8 cellular contexts compared by ENCODE assay signal in the genomic region with DNA sequence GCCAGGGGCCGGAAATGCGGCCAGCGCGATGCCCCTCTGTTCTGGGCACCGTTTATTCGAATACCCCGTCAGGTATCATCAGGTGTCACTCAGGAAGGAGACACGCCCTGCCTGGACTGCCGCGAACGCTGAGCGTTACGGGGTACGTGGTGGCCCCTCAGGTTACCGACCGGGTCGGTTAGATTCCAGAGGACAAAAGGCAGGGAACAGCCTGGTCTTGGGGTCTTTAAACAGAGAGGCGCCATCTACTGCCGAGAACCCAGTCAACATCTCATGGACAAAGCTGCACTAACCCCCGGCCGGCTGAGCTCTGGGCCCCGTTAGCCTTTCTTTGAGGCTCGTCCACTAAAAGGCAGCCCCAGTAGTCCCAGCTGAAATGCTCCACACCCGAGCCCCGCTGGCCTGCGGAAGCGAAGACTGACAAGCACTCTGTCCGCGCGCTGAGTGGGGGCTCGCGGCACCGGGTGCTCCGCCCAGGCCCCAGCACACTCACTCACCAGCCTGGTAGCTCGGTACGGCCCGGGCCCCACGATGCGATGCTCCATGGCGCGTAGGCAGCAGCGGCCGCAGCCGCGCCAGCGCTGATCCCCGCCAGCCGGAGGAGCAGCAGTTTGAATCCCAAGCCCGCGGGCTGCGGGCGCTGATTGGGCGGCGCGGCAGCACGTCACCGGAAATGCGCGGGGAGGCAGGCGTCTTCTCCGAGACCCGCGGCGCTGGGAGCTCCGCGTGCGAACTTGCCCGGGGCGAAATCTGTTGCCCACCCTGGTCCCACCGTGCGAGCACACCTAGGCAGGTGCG. TPM values are rescaled to one million over a fixed set of nuclear protein-coding genes. Genes with fewer than 3 reads are reported as not detected.
DNase-seq lines count a peak whose midpoint lies in the region; ATAC-seq, FAIRE-seq and TF ChIP-seq lines count a peak whose summit lies in the region.

A gene with protein sequence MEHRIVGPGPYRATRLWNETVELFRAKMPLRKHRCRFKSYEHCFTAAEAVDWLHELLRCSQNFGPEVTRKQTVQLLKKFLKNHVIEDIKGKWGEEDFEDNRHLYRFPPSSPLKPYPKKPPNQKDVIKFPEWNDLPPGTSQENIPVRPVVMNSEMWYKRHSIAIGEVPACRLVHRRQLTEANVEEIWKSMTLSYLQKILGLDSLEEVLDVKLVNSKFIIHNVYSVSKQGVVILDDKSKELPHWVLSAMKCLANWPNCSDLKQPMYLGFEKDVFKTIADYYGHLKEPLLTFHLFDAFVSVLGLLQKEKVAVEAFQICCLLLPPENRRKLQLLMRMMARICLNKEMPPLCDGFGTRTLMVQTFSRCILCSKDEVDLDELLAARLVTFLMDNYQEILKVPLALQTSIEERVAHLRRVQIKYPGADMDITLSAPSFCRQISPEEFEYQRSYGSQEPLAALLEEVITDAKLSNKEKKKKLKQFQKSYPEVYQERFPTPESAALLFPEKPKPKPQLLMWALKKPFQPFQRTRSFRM (minus strand): TSS at position 618 of the 798 bp plus-strand sequence. CDS start 73 bp downstream, at position 545.

- no peak for TF ChIP-seq CTCF in psoas muscle (IDR thresholded peaks at IDR 0.05)

- no peaks in the 10 kb centered on the region for H3K27me3 ChIP-seq in psoas muscle (ENCODE audit: insufficient read depth in 3 of 3, low read length in 2 of 3)

- peak within 1 kb of the TSS; percentile 95 for H3K4me3 ChIP-seq in psoas muscle

- peaks cover 7% of the 10 kb centered on the region for H3K4me1 ChIP-seq in psoas muscle

- 0% methylated on average over 70 to 72 of the region's 72 CpGs for WGBS in psoas muscle, 3 donors

- H3K9me3 ChIP-seq in psoas muscle, result no peaks in the 10 kb centered on the region

- DNase-seq in NCI-H146 (lab: John Stamatoyannopoulos, UW), result peak; percentile 93
- DNase-seq in amniotic epithelial cell (ENCODE audit: low read depth), result peak; percentile 86
- peak; percentile 90 for DNase-seq in left ventricle myocardium superior
- peak; percentile 83 to 89 for DNase-seq in psoas muscle
- DNase-seq in urothelium cell line (ENCODE audit: low spot score), result peak; percentile 94

- ATAC-seq in GM18498 (IDR thresholded peaks at IDR 0.05; ENCODE audit: unreplicated experiment), result peak; percentile 95
- peak; percentile 85 for ATAC-seq in HG02884 (IDR thresholded peaks at IDR 0.05; ENCODE audit: unreplicated experiment)
- ATAC-seq in left ventricle myocardium superior, result peak; percentile 99
- peak; percentile 92 to 99 (median 97) for ATAC-seq in psoas muscle

- peak; percentile 17 for FAIRE-seq in urothelium cell line (lab: Jason Lieb, UNC)

- no peaks in the 10 kb centered on the region for H3K36me3 ChIP-seq in psoas muscle (ENCODE audit: insufficient read depth in 1 of 2, low read depth in 1 of 2)

- intact Hi-C loops in T-helper 1 cell treated with Interleukin-12 subunit alpha and Interleukin-12 subunit beta and Interleukin-4 antibody, amounts not matched to agents 30 ng/mL and 1 ng/mL, for 36 hours (cut with micrococcal nuclease), result loop anchor here (1.0 to 10.0 kb wide), 11 partner anchors 10 to 1713 kb away; a partner anchor contains a TSS
- intact Hi-C loops in left ventricle myocardium superior (cut with micrococcal nuclease) (no loop called here), psoas muscle (cut with DNase I) (no loop called here)

- H3K27ac ChIP-seq in psoas muscle, result peak within 1 kb of the TSS; percentile 55

RNA-seq across cellular contexts. Expression of the gene that starts here (rescaled TPM):
- 28.9 and 29.5 TPM in 2 replicates for total RNA-seq in T-helper 1 cell treated with Interleukin-12 subunit alpha and Interleukin-12 subunit beta and Interleukin-4 antibody, amounts not matched to agents 30 ng/mL and 1 ng/mL, for 36 hours
- 0.15 TPM for total RNA-seq in left ventricle myocardium superior
- under 1 TPM in 1 of 4 donors, not detected in 3; 0.15 TPM for total RNA-seq in psoas muscle
- under 1 TPM in 2 of 3 donors, not detected in 1; 0.05 to 0.06 TPM for polyA plus RNA-seq in psoas muscle

Comparison
In these comparisons a context has a peak if more than half of its experiments do, and no peak if none do; other contexts are left out.
1. Peak in every context shown above with its lines: DNase-seq, ATAC-seq, H3K4me3 ChIP-seq and H3K27ac ChIP-seq.
2. RNA of the gene that starts here (total RNA-seq): 28.9 to 29.5 TPM in T-helper 1 cell treated with Interleukin-12 subunit alpha and Interleukin-12 subunit beta and Interleukin-4 antibody, amounts not matched to agents 30 ng/mL and 1 ng/mL, for 36 hours; 0.15 TPM in left ventricle myocardium superior (single experiment) and 0.15 TPM in psoas muscle; every median in the first group is over 10 times any median in the second.
3. Peak in DNase-seq and ATAC-seq in left ventricle myocardium superior; RNA of the gene not detected or under 1 TPM.
4. Peak in DNase-seq, ATAC-seq, H3K4me3 ChIP-seq and H3K27ac ChIP-seq in psoas muscle; RNA of the gene not detected or under 1 TPM.